ENCODE assay signal across 10 cellular contexts in the genomic region with DNA sequence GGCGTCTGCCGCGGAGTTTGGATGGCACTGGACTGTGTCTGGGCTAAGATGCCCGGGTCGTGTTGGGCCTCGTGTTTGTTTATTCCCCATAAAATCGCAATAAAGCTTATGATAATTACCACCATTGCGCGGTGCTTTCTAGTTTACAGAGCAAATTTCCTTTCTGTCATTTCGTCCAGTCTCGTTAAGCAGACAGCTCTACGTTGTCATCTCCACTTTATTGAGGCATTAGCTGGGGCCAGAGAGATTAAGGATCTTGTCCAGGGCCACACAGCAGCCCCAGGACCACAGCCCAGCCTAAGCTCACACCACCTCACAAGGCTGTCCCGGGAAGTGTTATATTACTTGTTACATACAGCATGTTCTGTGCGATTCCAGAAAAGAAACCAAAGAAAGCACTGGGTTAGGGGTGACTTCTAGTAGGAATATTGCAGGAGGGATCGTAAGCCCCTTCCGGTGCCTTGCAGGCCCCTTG. TPM values are rescaled to one million over a fixed set of nuclear protein-coding genes. Genes with fewer than 3 reads are reported as not detected.
A peak's percentile ranks its signal among the peaks of the same experiment; 100 is the strongest.
DNase-seq lines count a peak whose midpoint lies in the region; ATAC-seq and TF ChIP-seq lines count a peak whose summit lies in the region.
"Had no signal": no experiment of that assay in that cellular context is flagged by ENCODE, and none has a peak within 500 bp of the region (broad histone marks: within the 10 kb centered on the region; RNA-seq: fewer than 3 reads in every experiment).

No MANE protein-coding gene starts in this region.

- peaks cover 5% of the 10 kb centered on the region for H3K4me1 Mint-ChIP-seq in brain

- intact Hi-C loops in left cardiac atrium (cut with DNase I) (no loop called here), mucosa of descending colon (cut with DNase I, micrococcal nuclease) (no loop called here), upper lobe of right lung (cut with DNase I) (no loop called here)

- DNase-seq in cardiac muscle cell (ENCODE audit: low read depth in 1 of 2, low spot score in 1 of 2), result no peak
- no peak for DNase-seq in left cardiac atrium
- DNase-seq in mucosa of descending colon, result no peak
- no peak for DNase-seq in upper lobe of right lung
- no peak for DNase-seq in RPMI8226
- DNase-seq: DMS79, T1000 had no signal

- no peaks in the 10 kb centered on the region for H3K36me3 ChIP-seq in cardiac muscle cell
- H3K36me3 ChIP-seq in mucosa of descending colon (ENCODE audit: low read depth), result no peaks in the 10 kb centered on the region
- no peaks in the 10 kb centered on the region for H3K36me3 ChIP-seq in upper lobe of right lung

- no peaks in the 10 kb centered on the region for H3K4me1 ChIP-seq in cardiac muscle cell (ENCODE audit: low read depth)
- peaks cover 18% of the 10 kb centered on the region for H3K4me1 ChIP-seq in mucosa of descending colon (ENCODE audit: low read depth)
- H3K4me1 ChIP-seq in upper lobe of right lung, result peaks cover 4% of the 10 kb centered on the region

- no peaks in the 10 kb centered on the region for H3K36me3 Mint-ChIP-seq in brain

- H3K4me3 Mint-ChIP-seq in brain, result peak overlapping the region; percentile 72 to 77 (median 76)

- H3K27ac Mint-ChIP-seq in brain, result no peak overlapping the region

- H3K27ac ChIP-seq in cardiac muscle cell, result no peak overlapping the region
- no peak overlapping the region for H3K27ac ChIP-seq in upper lobe of right lung

- peak overlapping the region; percentile 10 for H3K4me3 ChIP-seq in cardiac muscle cell
- H3K4me3 ChIP-seq in mucosa of descending colon, result no peak overlapping the region
- H3K4me3 ChIP-seq in upper lobe of right lung, result peak overlapping the region; percentile 15

- H3K27me3 ChIP-seq in cardiac muscle cell (peaks cover 7% of the 10 kb centered on the region), upper lobe of right lung (peaks cover 28% of the 10 kb centered on the region)

- ATAC-seq in left cardiac atrium (no peak), mucosa of descending colon (peak; percentile 26), upper lobe of right lung (no peak), GM18858 (IDR thresholded peaks at IDR 0.05; ENCODE audit: unreplicated experiment) (no peak), HG03139 (IDR thresholded peaks at IDR 0.05; ENCODE audit: unreplicated experiment) (no peak)

- H3K9me3 ChIP-seq in cardiac muscle cell (ENCODE audit: low read depth), result no peaks in the 10 kb centered on the region
- H3K9me3 ChIP-seq in mucosa of descending colon, result no peaks in the 10 kb centered on the region
- no peaks in the 10 kb centered on the region for H3K9me3 ChIP-seq in upper lobe of right lung

- no peak for TF ChIP-seq CTCF in cardiac muscle cell (IDR thresholded peaks at IDR 0.05; ENCODE audit: low read depth, low read length)
- no peak for TF ChIP-seq CTCF in brain (conservative IDR thresholded peaks at IDR 0.05)
- TF ChIP-seq CTCF in mucosa of descending colon (IDR thresholded peaks at IDR 0.05), result no peak
- no peak for TF ChIP-seq CTCF in upper lobe of right lung (IDR thresholded peaks at IDR 0.05)

- H3K9me3 Mint-ChIP-seq in brain, result peaks cover 0 to 4% (median 0%) of the 10 kb centered on the region in 5 experiments

- H3K27me3 Mint-ChIP-seq in brain, result peaks cover 50% of the 10 kb centered on the region

RNA-seq across cellular contexts. Expression of gene NOS2, which starts 6.4 kb away (rescaled TPM):
- total RNA-seq in cardiac muscle cell, result 0.04 and 0.54 TPM in 2 replicates
- polyA plus RNA-seq in cardiac muscle cell, result 0.20 TPM in 1 of 2 replicates, not detected in the other
- under 1 TPM in 1 of 2 donors, not detected in 1; 0.05 TPM for total RNA-seq in left cardiac atrium
- 1.7 TPM for polyA plus RNA-seq in brain (ENCODE audit: insufficient read depth, low read depth, low replicate concordance)
- 10 to 100 TPM; 10.5 to 67.1 (median 11.0) TPM for total RNA-seq in mucosa of descending colon
- 0.55 TPM for total RNA-seq in upper lobe of right lung
